ENCODE assay signal across 8 cellular contexts in genomic region chr4:113106076-113106475, GRCh38. TPM values are rescaled to one million over a fixed set of nuclear protein-coding genes. Genes with fewer than 3 reads are reported as not detected.
A peak's percentile ranks its signal among the peaks of the same experiment; 100 is the strongest.
DNase-seq lines count a peak whose midpoint lies in the region; FAIRE-seq and TF ChIP-seq lines count a peak whose summit lies in the region.

No MANE protein-coding gene starts in this region.

- H3K23me2 ChIP-seq in H9 (ENCODE audit: insufficient read length, low read depth, low read length, poor library complexity, severe bottlenecking), result no peaks in the 10 kb centered on the region

- no peak overlapping the region for H3K4ac ChIP-seq in H9 (ENCODE audit: low read depth, low read length)

- DNase-seq in H9, result no peak
- DNase-seq in fibroblast of the conjunctiva (ENCODE audit: low read depth), result peak; percentile 50
- DNase-seq in small intestine, result peak; percentile 29
- no peak for DNase-seq in occipital lobe (lab: John Stamatoyannopoulos, UW)
- DNase-seq in posterior vena cava (ENCODE audit: low spot score), result no peak
- DNase-seq in germinal center (ENCODE audit: low spot score), result no peak
- DNase-seq in NCI-H226, result no peak

- no peak overlapping the region for H3K4me2 ChIP-seq in H9 (ENCODE audit: insufficient read depth, insufficient read length, low read length)
- H3K4me2 ChIP-seq in OCI-LY3 (ENCODE audit: low read length), result no peak overlapping the region

- no peak overlapping the region for H3T11ph ChIP-seq in H9 (ENCODE audit: low read length)

- no peaks in the 10 kb centered on the region for H4K20me1 ChIP-seq in H9 (ENCODE audit: control insufficient read depth, insufficient read depth, insufficient read length)
- H4K20me1 ChIP-seq in OCI-LY3 (ENCODE audit: insufficient read depth, low read length), result no peaks in the 10 kb centered on the region

- H3K9me3 ChIP-seq in H9 (ENCODE audit: control insufficient read depth, low read depth, low read length), result no peaks in the 10 kb centered on the region
- H3K9me3 ChIP-seq in OCI-LY3 (ENCODE audit: insufficient read depth, low read length), result no peaks in the 10 kb centered on the region
- no peaks in the 10 kb centered on the region for H3K9me3 ChIP-seq in small intestine (ENCODE audit: control insufficient read depth, low read depth)

- no peak overlapping the region for H4K91ac ChIP-seq in H9 (ENCODE audit: insufficient read length, low read depth, low read length)

- no peak overlapping the region for H2BK5ac ChIP-seq in H9 (ENCODE audit: insufficient read length, low read length)

- no peaks in the 10 kb centered on the region for H3K27me3 ChIP-seq in H9 (ENCODE audit: insufficient read depth, low read length)
- no peaks in the 10 kb centered on the region for H3K27me3 ChIP-seq in OCI-LY3 (ENCODE audit: low read depth, low read length)
- no peaks in the 10 kb centered on the region for H3K27me3 ChIP-seq in small intestine (ENCODE audit: control insufficient read depth in 2 of 2, insufficient read depth in 2 of 2, low read length in 2 of 2)

- H2AFZ ChIP-seq in H9 (ENCODE audit: low read length) (no peak overlapping the region), OCI-LY3 (ENCODE audit: low read depth, low read length) (no peak overlapping the region)

- H4K8ac ChIP-seq in H9 (replicated peaks; ENCODE audit: insufficient read length, low read depth, low read length), result no peak overlapping the region

- H2BK15ac ChIP-seq in H9 (ENCODE audit: low read depth, low read length), result no peak overlapping the region

- no peak overlapping the region for H3K23ac ChIP-seq in H9 (ENCODE audit: insufficient read length, low read depth, low read length)

- no peak overlapping the region for H2BK120ac ChIP-seq in H9 (ENCODE audit: low read depth, low read length, poor library complexity, severe bottlenecking)

- H3K36me3 ChIP-seq in OCI-LY3 (replicated peaks; ENCODE audit: low read depth, low read length) (no peaks in the 10 kb centered on the region), small intestine (ENCODE audit: control insufficient read depth in 2 of 2, insufficient read depth in 2 of 2, low read length in 2 of 2) (no peaks in the 10 kb centered on the region)

- no peak overlapping the region for H3K4me3 Mint-ChIP-seq in H9

- H3K79me2 ChIP-seq in H9 (ENCODE audit: insufficient read depth, low read length) (no peaks in the 10 kb centered on the region), OCI-LY3 (ENCODE audit: low read length) (no peaks in the 10 kb centered on the region)

- H3K14ac ChIP-seq in H9 (ENCODE audit: insufficient read depth, low read length), result no peak overlapping the region

- H3K9ac ChIP-seq in H9 (ENCODE audit: extremely low read depth, insufficient read length, low read length) (no peak overlapping the region), OCI-LY3 (ENCODE audit: low read length) (no peak overlapping the region)

- H3K56ac ChIP-seq in H9 (ENCODE audit: insufficient read length, low read depth, low read length), result no peak overlapping the region

- no peak overlapping the region for H2BK20ac ChIP-seq in H9 (ENCODE audit: low read depth, low read length, poor library complexity, severe bottlenecking)

- peak; percentile 63; the same call in 2 of the 3 replicates for TF ChIP-seq CTCF in H9 (conservative IDR thresholded peaks at IDR 0.05)
- TF ChIP-seq CTCF in OCI-LY3 (IDR thresholded peaks at IDR 0.05; ENCODE audit: low read depth, low read length), result peak; percentile 38

- no peak overlapping the region for H3K4me3 ChIP-seq in OCI-LY3 (ENCODE audit: low read length)
- no peak overlapping the region for H3K4me3 ChIP-seq in small intestine (ENCODE audit: low read depth in 1 of 2, low read length in 2 of 2)

- H3K4me1 ChIP-seq in H9 (ENCODE audit: insufficient read depth, low read length) (no peaks in the 10 kb centered on the region; the same call in 1 of the 2 replicates), OCI-LY3 (ENCODE audit: low read length) (no peaks in the 10 kb centered on the region), small intestine (ENCODE audit: control insufficient read depth in 2 of 2, insufficient read depth in 1 of 2, low read depth in 1 of 2, low read length in 1 of 2) (no peaks in the 10 kb centered on the region)

- no peak overlapping the region for H3K18ac ChIP-seq in H9 (ENCODE audit: insufficient read length, low read depth, low read length)

- no CpG with 5 or more reads among the region's 1 CpG for WGBS in H9 (ENCODE audit: extremely low coverage, insufficient read length, low lambda C conversion rate)
- 82 to 87% (median 86%) methylated on average over 1 of the region's 1 CpG for WGBS in small intestine, 3 donors

- H3K27ac ChIP-seq in H9 (ENCODE audit: insufficient read length, low read depth, low read length) (no peak overlapping the region), OCI-LY3 (ENCODE audit: low read length) (no peak overlapping the region), small intestine (ENCODE audit: low read depth in 1 of 2, low read length in 1 of 2) (no peak overlapping the region)

- H3K36me3 Mint-ChIP-seq in H9 (ENCODE audit: insufficient read depth in 1 of 3, low read depth in 3 of 3), result no peaks in the 10 kb centered on the region

- intact Hi-C loops in posterior vena cava (cut with DNase I), result no loop called here

- peak overlapping the region in 1 of 3 experiments; percentile 15; a peak in 1 of 7 replicates for H3K27ac Mint-ChIP-seq in H9

- H2AK5ac ChIP-seq in H9 (ENCODE audit: insufficient read length, low read length), result no peak overlapping the region

- H3K27me3 Mint-ChIP-seq in H9 (ENCODE audit: low read depth), result no peaks in the 10 kb centered on the region

- no peak overlapping the region for H2BK12ac ChIP-seq in H9 (ENCODE audit: insufficient read length, low read depth, low read length)

- H4K5ac ChIP-seq in H9 (ENCODE audit: insufficient read length, low read depth, low read length), result no peak overlapping the region

- peaks cover 27 to 48% of the 10 kb centered on the region in 2 experiments for H3K4me1 Mint-ChIP-seq in H9

- FAIRE-seq in small intestine (lab: Jason Lieb, UNC), result no peak

- no peaks in the 10 kb centered on the region for H3K79me1 ChIP-seq in H9 (ENCODE audit: insufficient read depth, low read depth, low read length, poor library complexity, severe bottlenecking)

- no peaks in the 10 kb centered on the region for H3K9me3 Mint-ChIP-seq in H9

RNA-seq across cellular contexts. Expression of gene ANK2, which starts 56.6 kb away (rescaled TPM):
- total RNA-seq in H9 (2021), result 30.5 and 36.8 TPM in 2 replicates
- polyA plus RNA-seq in small intestine, result 1 to 10 TPM in 2 of 3 donors, under 1 TPM in 1; 0.22 to 8.1 (median 3.2) TPM
- 648 TPM for total RNA-seq in occipital lobe
- 100 to 1,000 TPM; 161 to 163 TPM for total RNA-seq in posterior vena cava

Comparison
In these comparisons a context has a peak if more than half of its experiments do, and no peak if none do; other contexts are left out.
1. DNase-seq: peak in fibroblast of the conjunctiva (single experiment) and small intestine (single experiment); none in H9 (single experiment), occipital lobe (single experiment), posterior vena cava (single experiment), germinal center (single experiment) and NCI-H226 (single experiment).